13 cellular contexts compared by ENCODE assay signal in genomic region chr17:34598161-34598776, GRCh38. TPM values are rescaled to one million over a fixed set of nuclear protein-coding genes. Genes with fewer than 3 reads are reported as not detected.
DNase-seq lines count a peak whose midpoint lies in the region; ATAC-seq lines count a peak whose summit lies in the region.
"Had no signal": no experiment of that assay in that cellular context is flagged by ENCODE, and none has a peak within 500 bp of the region (broad histone marks: within the 10 kb centered on the region; RNA-seq: fewer than 3 reads in every experiment).

No MANE protein-coding gene starts in this region.

- H3K27me3 Mint-ChIP-seq in stimulated activated naive CD8-positive, alpha-beta T cell treated with anti-CD3 and anti-CD28 coated beads, Interleukin-15, amount 100 ng/mL, for 72 hours = peaks cover 42% of the 10 kb centered on the region

- peak; percentile 50 to 83 for DNase-seq in NCI-H524 (lab: John Stamatoyannopoulos, UW)
- DNase-seq in NCI-H524 treated with DMSO at 0.1 percent for 48 hours (lab: John Stamatoyannopoulos, UW) = no peak
- DNase-seq in NCI-H82 (lab: John Stamatoyannopoulos, UW) = peak; percentile 96
- DNase-seq in globus pallidus (ENCODE audit: low spot score) = peak; percentile 91
- peak; percentile 76 for DNase-seq in retina
- DNase-seq in stimulated activated naive CD8-positive, alpha-beta T cell treated with anti-CD3 and anti-CD28 coated beads, Interleukin-15, amount 100 ng/mL, for 72 hours = no peak
- DNase-seq in sciatic nerve (ENCODE audit: low spot score) = no peak
- no peak for DNase-seq in activated CD8-positive, alpha-beta memory T cell treated with anti-CD3 and anti-CD28 coated beads for 24 hours
- DNase-seq: activated CD4-positive, alpha-beta T cell treated with anti-CD3 and anti-CD28 coated beads for 48 hours; CD8-positive, alpha-beta T cell had no signal

- H3K27ac Mint-ChIP-seq in stimulated activated naive CD8-positive, alpha-beta T cell treated with anti-CD3 and anti-CD28 coated beads, Interleukin-15, amount 100 ng/mL, for 72 hours = peak overlapping the region in 1 of 2 donors; percentile 38
- H3K27ac Mint-ChIP-seq: activated T-helper 2 cell treated with anti-CD3 and anti-CD28 coated beads, Interferon-gamma antibody, Interleukin-2, Interleukin-4, amounts not matched to agents 10 μg/mL and 5 μg/mL and 100 μg/mL, durations not matched to agents 14 hours and 24 hours and 36 hours; CD8-positive, alpha-beta T cell had no signal

- no peaks in the 10 kb centered on the region for H3K9me3 Mint-ChIP-seq in stimulated activated naive CD8-positive, alpha-beta T cell treated with anti-CD3 and anti-CD28 coated beads, Interleukin-15, amount 100 ng/mL, for 72 hours
- H3K9me3 Mint-ChIP-seq: activated T-helper 2 cell treated with anti-CD3 and anti-CD28 coated beads, Interferon-gamma antibody, Interleukin-2, Interleukin-4, amounts not matched to agents 10 μg/mL and 5 μg/mL and 100 μg/mL, durations not matched to agents 14 hours and 24 hours and 36 hours; CD8-positive, alpha-beta T cell had no signal

- no peaks in the 10 kb centered on the region for H3K4me1 Mint-ChIP-seq in stimulated activated naive CD8-positive, alpha-beta T cell treated with anti-CD3 and anti-CD28 coated beads, Interleukin-15, amount 100 ng/mL, for 72 hours

- no peak overlapping the region for H3K4me3 Mint-ChIP-seq in stimulated activated naive CD8-positive, alpha-beta T cell treated with anti-CD3 and anti-CD28 coated beads, Interleukin-15, amount 100 ng/mL, for 72 hours
- H3K4me3 Mint-ChIP-seq: CD8-positive, alpha-beta T cell had no signal

- intact Hi-C loops in sciatic nerve (cut with DNase I) = no loop called here

- no peak for ATAC-seq in stimulated activated naive CD8-positive, alpha-beta T cell treated with anti-CD3 and anti-CD28 coated beads, Interleukin-15, amount 100 ng/mL, for 72 hours
- ATAC-seq in sciatic nerve = no peak
- ATAC-seq: CD8-positive, alpha-beta T cell had no signal

RNA-seq across cellular contexts. Expression of gene TMEM132E, which starts 18.9 kb away (rescaled TPM):
- total RNA-seq in sciatic nerve = 0.58 TPM
- total RNA-seq: A172; activated T-helper 2 cell treated with anti-CD3 and anti-CD28 coated beads, Interferon-gamma antibody, Interleukin-2, Interleukin-4, amounts not matched to agents 10 μg/mL and 5 μg/mL and 100 μg/mL, durations not matched to agents 14 hours and 24 hours and 36 hours; CD8-positive, alpha-beta T cell; OCI-LY7 had no signal

Comparison
In these comparisons a context has a peak if more than half of its experiments do, and no peak if none do; other contexts are left out.
1. DNase-seq: peak in NCI-H524 (2 of 2), NCI-H82 (single experiment), globus pallidus (single experiment) and retina (single experiment); none in NCI-H524 treated with DMSO at 0.1 percent for 48 hours (single experiment), stimulated activated naive CD8-positive, alpha-beta T cell treated with anti-CD3 and anti-CD28 coated beads, Interleukin-15, amount 100 ng/mL, for 72 hours (0 of 2), sciatic nerve (single experiment) and activated CD8-positive, alpha-beta memory T cell treated with anti-CD3 and anti-CD28 coated beads for 24 hours (single experiment).